1 cellular context compared by ENCODE assay signal in genomic region chr1:162335126-162335525, GRCh38.
TF ChIP-seq lines count a peak whose summit lies in the region.

No MANE protein-coding gene starts in this region.

TF ChIP-seq in WTC11, 78 proteins besides CTCF, POLR2A, EP300 and RAD21 (continued from another document):
- TF ChIP-seq PRDM15 (CRISPR knock-in tag; IDR thresholded peaks at IDR 0.05) (no peak), USF1 (CRISPR knock-in tag; IDR thresholded peaks at IDR 0.05) (no peak), ZMAT4 (CRISPR knock-in tag; IDR thresholded peaks at IDR 0.05) (no peak), CDX4 (CRISPR knock-in tag; IDR thresholded peaks at IDR 0.05; ENCODE audit: borderline replicate concordance) (no peak), ZNF281 (CRISPR knock-in tag; IDR thresholded peaks at IDR 0.05) (no peak), USF2 (CRISPR knock-in tag; IDR thresholded peaks at IDR 0.05) (no peak), E2F5 (CRISPR knock-in tag; IDR thresholded peaks at IDR 0.05) (no peak)
